8 cellular contexts compared by ENCODE assay signal in genomic region chr11:5204787-5205186, GRCh38. TPM values are rescaled to one million over a fixed set of nuclear protein-coding genes. Genes with fewer than 3 reads are reported as not detected.
A peak's percentile ranks its signal among the peaks of the same experiment; 100 is the strongest.
DNase-seq lines count a peak whose midpoint lies in the region; ATAC-seq and TF ChIP-seq lines count a peak whose summit lies in the region.

No MANE protein-coding gene starts in this region.

- ATAC-seq in HG03342 (IDR thresholded peaks at IDR 0.05; ENCODE audit: unreplicated experiment) (peak; percentile 66), GM18519 (IDR thresholded peaks at IDR 0.05; ENCODE audit: low FRiP score, unreplicated experiment) (no peak)

- in situ Hi-C loops in GM13976 (cut with MboI; ENCODE audit: low sequenced_read_pairs, unreplicated experiment) = loop anchor here (25.0 kb wide), 1 partner anchor 158 kb away; the partner anchor contains the start of gene OR51B6

- peak; percentile 75 for DNase-seq in A172 (ENCODE audit: low spot score)
- peak; percentile 40 for DNase-seq in GM13976 (ENCODE audit: low spot score)
- peak; percentile 63 for DNase-seq in SKM-1 treated with dmso at 0.1 percent for 144 hours (lab: John Stamatoyannopoulos, UW; ENCODE audit: unreplicated experiment)
- DNase-seq in iPS DF 19.7 (ENCODE audit: low read depth, low spot score) = peak; percentile 40
- no peak for DNase-seq in activated naive CD4-positive, alpha-beta T cell treated with Interleukin-2 at 50 U/mL for 16 hours
- DNase-seq in NCI-H187 treated with DMSO at 0.1 percent for 48 hours (lab: John Stamatoyannopoulos, UW) = no peak

- TF ChIP-seq CTCF in GM13976 (IDR thresholded peaks at IDR 0.05; ENCODE audit: borderline replicate concordance, control extremely low read depth, extremely low read depth, insufficient read depth, missing control alignments) = peak; percentile 37

RNA-seq across cellular contexts. Expression of gene OR51V1, which starts 4.3 kb away (rescaled TPM):
- not detected in 2 replicates for total RNA-seq in A172 (2014; rRNA removed; shearing (Covaris generic))

RNA-seq across cellular contexts. Expression of gene HBB, which starts 22.1 kb away (rescaled TPM):
- total RNA-seq in A172 (2014; rRNA removed; shearing (Covaris generic)) = not detected in 2 replicates

RNA-seq across cellular contexts. Expression of gene HBD, which starts 29.5 kb away (rescaled TPM):
- not detected in 2 replicates for total RNA-seq in A172 (2014; rRNA removed; shearing (Covaris generic))

RNA-seq across cellular contexts. Expression of gene HBG1, which starts 44.9 kb away (rescaled TPM):
- not detected in 2 replicates for total RNA-seq in A172 (2014; rRNA removed; shearing (Covaris generic))

RNA-seq across cellular contexts. Expression of gene HBG2, which starts 49.8 kb away (rescaled TPM):
- total RNA-seq in A172 (2014; rRNA removed; shearing (Covaris generic)) = 1.1 and 1.6 TPM in 2 replicates

Comparison
In these comparisons a context has a peak if more than half of its experiments do, and no peak if none do; other contexts are left out.
1. DNase-seq: peak in A172 (single experiment), GM13976 (single experiment), SKM-1 treated with dmso at 0.1 percent for 144 hours (single experiment) and iPS DF 19.7 (single experiment); none in activated naive CD4-positive, alpha-beta T cell treated with Interleukin-2 at 50 U/mL for 16 hours (single experiment) and NCI-H187 treated with DMSO at 0.1 percent for 48 hours (single experiment).